1 cellular context compared by ENCODE assay signal in genomic region chr1:218320182-218320581, GRCh38. TPM values are rescaled to one million over a fixed set of nuclear protein-coding genes. Genes with fewer than 3 reads are reported as not detected.
"Had no signal": no experiment of that assay in that cellular context is flagged by ENCODE, and none has a peak within 500 bp of the region (broad histone marks: within the 10 kb centered on the region; RNA-seq: fewer than 3 reads in every experiment).

No MANE protein-coding gene starts in this region.

RNA-seq across cellular contexts. Expression of gene TGFB2, which starts 25.0 kb away (rescaled TPM):
- polyA plus RNA-seq: naive thymus-derived CD8-positive, alpha-beta T cell had no signal
